In the genomic region with DNA sequence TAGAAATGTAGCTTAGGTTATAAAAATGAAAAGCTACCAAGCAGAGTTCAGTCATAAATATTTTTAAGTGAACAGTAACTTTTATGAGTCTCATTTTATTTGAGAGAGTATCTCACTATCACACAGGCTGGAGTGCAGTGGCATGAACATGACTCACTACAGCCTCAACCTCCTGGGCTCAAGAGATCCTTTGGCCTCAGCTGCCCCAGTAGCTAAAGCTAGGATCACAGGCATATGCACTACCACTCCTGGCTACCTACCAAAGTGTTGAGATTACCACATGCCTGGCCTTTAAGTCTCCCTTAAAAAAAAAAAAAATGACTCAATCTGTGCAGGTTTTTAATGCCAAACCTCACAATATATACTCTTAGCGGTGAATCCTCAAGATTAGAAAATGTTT, we compare ENCODE assay signal across 1 cellular context.
TF ChIP-seq lines count a peak whose summit lies in the region.

No MANE protein-coding gene starts in this region.

TF ChIP-seq in SK-N-SH, 30 proteins besides CTCF, POLR2A, EP300 and RAD21 (continued from another document):
- TF ChIP-seq, protein P1, sequence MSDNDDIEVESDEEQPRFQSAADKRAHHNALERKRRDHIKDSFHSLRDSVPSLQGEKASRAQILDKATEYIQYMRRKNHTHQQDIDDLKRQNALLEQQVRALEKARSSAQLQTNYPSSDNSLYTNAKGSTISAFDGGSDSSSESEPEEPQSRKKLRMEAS (IDR thresholded peaks at IDR 0.05; ENCODE audit: low read depth) = peak; percentile 53; the same call in 1 of the 2 replicates
TF ChIP-seq in SK-N-SH: peak in this region for 5.
